ENCODE assay signal across 27 cellular contexts in genomic region chr21:19603011-19603593, GRCh38.
"Had no signal": no experiment of that assay in that cellular context is flagged by ENCODE, and none has a peak within 500 bp of the region (broad histone marks: within the 10 kb centered on the region; RNA-seq: fewer than 3 reads in every experiment).

No MANE protein-coding gene starts in this region.

- H3K27ac ChIP-seq: adrenal gland, breast epithelium, colonic mucosa had no signal

- H3K9me3 Mint-ChIP-seq: activated naive CD4-positive, alpha-beta T cell treated with anti-CD3 and anti-CD28 coated beads, Interleukin-2, amount 10 ng/mL, durations not matched to agents 7 days and 5 days; activated naive CD8-positive, alpha-beta T cell treated with anti-CD3 and anti-CD28 coated beads, Interleukin-2, amount 10 ng/mL, durations not matched to agents 7 days and 5 days had no signal

- H3K36me3 Mint-ChIP-seq: activated CD4-positive, alpha-beta memory T cell treated with anti-CD3 and anti-CD28 coated beads for 36 hours; activated naive CD4-positive, alpha-beta T cell treated with anti-CD3 and anti-CD28 coated beads, Interleukin-2, amount 10 ng/mL, durations not matched to agents 7 days and 5 days; activated naive CD8-positive, alpha-beta T cell treated with anti-CD3 and anti-CD28 coated beads, Interleukin-2, amount 10 ng/mL, durations not matched to agents 7 days and 5 days had no signal

- H3K4me1 Mint-ChIP-seq: activated CD4-positive, alpha-beta T cell treated with anti-CD3 and anti-CD28 coated beads, Interleukin-2, amount 10 ng/mL, durations not matched to agents 7 days and 5 days; activated naive CD4-positive, alpha-beta T cell treated with anti-CD3 and anti-CD28 coated beads, Interleukin-2, amount 10 ng/mL, durations not matched to agents 7 days and 5 days; activated naive CD8-positive, alpha-beta T cell treated with anti-CD3 and anti-CD28 coated beads, Interleukin-2, amount 10 ng/mL, durations not matched to agents 7 days and 5 days; T-helper 17 cell had no signal

- H3K27me3 Mint-ChIP-seq: activated CD4-positive, alpha-beta memory T cell treated with anti-CD3 and anti-CD28 coated beads for 36 hours; activated CD4-positive, alpha-beta T cell treated with anti-CD3 and anti-CD28 coated beads, Interleukin-2, amount 10 ng/mL, durations not matched to agents 7 days and 5 days; activated naive CD4-positive, alpha-beta T cell treated with anti-CD3 and anti-CD28 coated beads, Interleukin-2, amount 10 ng/mL, durations not matched to agents 7 days and 5 days; activated naive CD8-positive, alpha-beta T cell treated with anti-CD3 and anti-CD28 coated beads, Interleukin-2, amount 10 ng/mL, durations not matched to agents 7 days and 5 days; T-helper 17 cell had no signal

- H3K4me3 Mint-ChIP-seq: activated CD4-positive, alpha-beta memory T cell treated with anti-CD3 and anti-CD28 coated beads for 36 hours; activated CD4-positive, alpha-beta T cell treated with anti-CD3 and anti-CD28 coated beads, Interleukin-2, amount 10 ng/mL, durations not matched to agents 7 days and 5 days; activated naive CD4-positive, alpha-beta T cell treated with anti-CD3 and anti-CD28 coated beads, Interleukin-2, amount 10 ng/mL, durations not matched to agents 7 days and 5 days; activated naive CD8-positive, alpha-beta T cell treated with anti-CD3 and anti-CD28 coated beads, Interleukin-2, amount 10 ng/mL, durations not matched to agents 7 days and 5 days; activated T-cell treated with anti-CD3 and anti-CD28 coated beads, Interleukin-2, amount 50 U/mL, for 72 hours; T-helper 17 cell had no signal

- H3K27ac Mint-ChIP-seq: activated CD4-positive, alpha-beta memory T cell treated with anti-CD3 and anti-CD28 coated beads for 36 hours; activated CD4-positive, alpha-beta T cell treated with anti-CD3 and anti-CD28 coated beads, Interleukin-2, amount 10 ng/mL, durations not matched to agents 7 days and 5 days; activated naive CD4-positive, alpha-beta T cell treated with anti-CD3 and anti-CD28 coated beads, Interleukin-2, amount 10 ng/mL, durations not matched to agents 7 days and 5 days; activated naive CD8-positive, alpha-beta T cell treated with anti-CD3 and anti-CD28 coated beads, Interleukin-2, amount 10 ng/mL, durations not matched to agents 7 days and 5 days; activated T-cell treated with anti-CD3 and anti-CD28 coated beads, Interleukin-2, amount 50 U/mL, for 72 hours; activated T-helper 2 cell treated with anti-CD3 and anti-CD28 coated beads, Interferon-gamma antibody, Interleukin-2, Interleukin-4, amounts not matched to agents 10 μg/mL and 5 μg/mL and 100 μg/mL, durations not matched to agents 14 hours and 24 hours and 36 hours; T-helper 17 cell had no signal

- DNase-seq: activated CD4-positive, alpha-beta memory T cell treated with anti-CD3 and anti-CD28 coated beads for 36 hours; activated CD4-positive, alpha-beta T cell treated with anti-CD3 and anti-CD28 coated beads, Interleukin-2, amount 10 ng/mL, durations not matched to agents 7 days and 5 days; activated CD4-positive, CD25-positive, alpha-beta regulatory T cell; activated CD8-positive, alpha-beta memory T cell treated with anti-CD3 and anti-CD28 coated beads for 24 hours; activated gamma-delta T cell treated with Interleukin-2 at 50 U/mL for 16 hours; activated naive CD4-positive, alpha-beta T cell treated with anti-CD3 and anti-CD28 coated beads, Interleukin-2, amount 10 ng/mL, durations not matched to agents 7 days and 5 days; activated naive CD8-positive, alpha-beta T cell treated with anti-CD3 and anti-CD28 coated beads, Interleukin-2, amount 10 ng/mL, durations not matched to agents 7 days and 5 days; activated T-cell treated with anti-CD3 and anti-CD28 coated beads for 4 hours; activated T-cell treated with anti-CD3 and anti-CD28 coated beads, Interleukin-2, amount 50 U/mL, for 72 hours; adrenal gland; aorta; caudate nucleus; colonic mucosa; dermis blood vessel endothelial cell; Kasumi-1; NCI-H1048; NCI-H1436; NCI-H1694 treated with DMSO at 0.1 percent for 48 hours; NCI-H2029 treated with DMSO at 0.1 percent for 48 hours; NCI-H774; NK-92 treated with Interleukin-12 subunit alpha and Interleukin-12 subunit beta, amount 100 ng/mL, for 24 hours; PC-3; SHP77; T-helper 17 cell; T-helper 9 cell had no signal

- H3K4me3 ChIP-seq: adrenal gland, breast epithelium, colonic mucosa had no signal
